ENCODE assay signal across 1 cellular context in genomic region chr7:157906583-157906982, GRCh38.
TF ChIP-seq lines count a peak whose summit lies in the region.

No MANE protein-coding gene starts in this region.

TF ChIP-seq in H1, 55 proteins besides CTCF, POLR2A, EP300 and RAD21:
- TF ChIP-seq, protein P1, sequence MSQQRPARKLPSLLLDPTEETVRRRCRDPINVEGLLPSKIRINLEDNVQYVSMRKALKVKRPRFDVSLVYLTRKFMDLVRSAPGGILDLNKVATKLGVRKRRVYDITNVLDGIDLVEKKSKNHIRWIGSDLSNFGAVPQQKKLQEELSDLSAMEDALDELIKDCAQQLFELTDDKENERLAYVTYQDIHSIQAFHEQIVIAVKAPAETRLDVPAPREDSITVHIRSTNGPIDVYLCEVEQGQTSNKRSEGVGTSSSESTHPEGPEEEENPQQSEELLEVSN (IDR thresholded peaks at IDR 0.05) = no peak
- no peak for TF ChIP-seq TAF1 (IDR thresholded peaks at IDR 0.05; ENCODE audit: low read depth, low read length)
- TF ChIP-seq PHF8 (conservative IDR thresholded peaks at IDR 0.05; ENCODE audit: low read depth, low read length) = no peak
- no peak for TF ChIP-seq YY1 (IDR thresholded peaks at IDR 0.05; ENCODE audit: low read depth, low read length)
- TF ChIP-seq CHD1 (IDR thresholded peaks at IDR 0.05; ENCODE audit: low read depth, low read length) = no peak
